ENCODE assay signal across 1 cellular context in the genomic region with DNA sequence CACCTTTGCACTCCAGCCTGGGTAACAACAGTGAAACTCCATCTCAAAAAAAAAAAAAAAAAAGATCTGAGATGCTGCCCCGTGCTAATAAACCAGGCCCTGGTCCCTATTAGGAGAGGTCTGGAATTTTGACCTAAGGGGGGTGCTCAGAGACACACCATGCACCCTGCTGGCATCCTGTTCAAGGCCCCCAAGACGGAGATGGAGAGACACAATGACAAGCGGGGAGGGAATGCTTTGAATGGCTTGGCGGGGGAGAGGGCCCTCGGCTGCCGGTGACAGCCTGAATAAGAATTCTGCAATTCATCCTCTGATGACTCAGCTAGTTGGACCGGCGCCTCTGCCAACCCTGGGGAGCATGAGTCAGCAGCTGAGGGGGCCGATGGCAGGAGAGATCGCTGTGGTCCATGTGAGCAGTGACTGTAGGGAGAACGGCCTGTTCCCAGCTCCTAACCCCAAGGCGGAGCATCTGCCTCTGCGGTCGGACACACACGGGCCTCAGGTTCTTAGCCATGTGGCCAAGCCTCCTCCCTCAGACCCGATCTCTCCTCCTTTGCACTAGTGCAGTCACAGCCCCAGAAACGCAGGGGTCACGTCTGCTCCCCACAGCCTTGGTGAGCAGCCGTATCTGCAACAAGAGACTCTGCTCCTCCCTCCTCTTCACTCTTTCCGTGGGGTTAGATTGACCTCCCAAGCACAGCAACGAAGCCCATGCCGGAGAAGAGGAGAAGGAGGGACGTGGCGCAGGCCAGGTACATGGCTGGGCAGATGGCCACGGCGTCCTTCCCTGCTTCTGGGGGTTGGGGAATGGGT.
TF ChIP-seq lines count a peak whose summit lies in the region.

No MANE protein-coding gene starts in this region.

TF ChIP-seq in HepG2, 621 proteins besides CTCF, POLR2A, EP300 and RAD21 (continued from another document and continues in another):
- TF ChIP-seq, protein P1, sequence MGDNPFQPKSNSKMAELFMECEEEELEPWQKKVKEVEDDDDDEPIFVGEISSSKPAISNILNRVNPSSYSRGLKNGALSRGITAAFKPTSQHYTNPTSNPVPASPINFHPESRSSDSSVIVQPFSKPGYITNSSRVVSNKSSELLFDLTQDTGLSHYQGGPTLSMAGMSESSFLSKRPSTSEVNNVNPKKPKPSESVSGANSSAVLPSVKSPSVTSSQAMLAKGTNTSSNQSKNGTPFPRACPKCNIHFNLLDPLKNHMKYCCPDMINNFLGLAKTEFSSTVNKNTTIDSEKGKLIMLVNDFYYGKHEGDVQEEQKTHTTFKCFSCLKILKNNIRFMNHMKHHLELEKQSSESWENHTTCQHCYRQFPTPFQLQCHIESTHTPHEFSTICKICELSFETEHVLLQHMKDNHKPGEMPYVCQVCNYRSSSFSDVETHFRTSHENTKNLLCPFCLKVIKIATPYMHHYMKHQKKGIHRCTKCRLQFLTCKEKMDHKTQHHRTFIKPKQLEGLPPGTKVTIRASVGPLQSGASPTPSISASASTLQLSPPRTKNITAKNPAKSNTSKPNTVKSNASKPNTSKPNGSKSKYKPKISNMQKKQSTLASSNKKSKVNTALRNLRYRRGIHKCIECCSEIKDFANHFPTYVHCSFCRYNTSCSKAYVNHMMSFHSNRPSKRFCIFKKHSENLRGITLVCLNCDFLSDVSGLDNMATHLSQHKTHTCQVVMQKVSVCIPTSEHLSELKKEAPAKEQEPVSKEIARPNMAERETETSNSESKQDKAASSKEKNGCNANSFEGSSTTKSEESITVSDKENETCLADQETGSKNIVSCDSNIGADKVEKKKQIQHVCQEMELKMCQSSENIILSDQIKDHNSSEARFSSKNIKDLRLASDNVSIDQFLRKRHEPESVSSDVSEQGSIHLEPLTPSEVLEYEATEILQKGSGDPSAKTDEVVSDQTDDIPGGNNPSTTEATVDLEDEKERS (CRISPR knock-in tag; IDR thresholded peaks at IDR 0.05): no peak
- TF ChIP-seq CCDC6 (CRISPR knock-in tag; IDR thresholded peaks at IDR 0.05) (0 out of 2 replicates have a peak, but pooled peaks have one; percentile 22), ZNF577 (CRISPR knock-in tag; IDR thresholded peaks at IDR 0.05; ENCODE audit: borderline replicate concordance, low read depth) (no peak), NFE2L2 (IDR thresholded peaks at IDR 0.05; ENCODE audit: low read length) (peak; percentile 98), EEA1 (CRISPR knock-in tag; IDR thresholded peaks at IDR 0.05; ENCODE audit: borderline replicate concordance) (no peak), ZNF7 (CRISPR knock-in tag; IDR thresholded peaks at IDR 0.05) (no peak), GABPA (IDR thresholded peaks at IDR 0.05; ENCODE audit: low read depth, low read length) (no peak), GABPA (CRISPR knock-in tag; IDR thresholded peaks at IDR 0.05; ENCODE audit: low read depth) (peak; percentile 44), GLI4 (CRISPR knock-in tag; IDR thresholded peaks at IDR 0.05; ENCODE audit: borderline replicate concordance) (no peak), MXD3 (CRISPR knock-in tag; IDR thresholded peaks at IDR 0.05) (peak; percentile 22; the same call in 1 of the 2 replicates), BHLHE40 (IDR thresholded peaks at IDR 0.05; ENCODE audit: low read length) (no peak), ATF6 (CRISPR knock-in tag; conservative IDR thresholded peaks at IDR 0.05) (no peak), CENPBD1 (CRISPR knock-in tag; IDR thresholded peaks at IDR 0.05; ENCODE audit: borderline replicate concordance, low read depth) (no peak), ZNF17 (CRISPR knock-in tag; IDR thresholded peaks at IDR 0.05) (no peak), HES4 (CRISPR knock-in tag; IDR thresholded peaks at IDR 0.05; ENCODE audit: borderline replicate concordance) (no peak; the same call in 1 of the 2 replicates), ZNF780A (CRISPR knock-in tag; IDR thresholded peaks at IDR 0.05) (no peak), AGO1 (IDR thresholded peaks at IDR 0.05; ENCODE audit: low read depth, low read length, poor library complexity, severe bottlenecking) (no peak), NCOA1 (CRISPR knock-in tag; IDR thresholded peaks at IDR 0.05) (no peak), FOSL2 (CRISPR knock-in tag; IDR thresholded peaks at IDR 0.05) (peak; percentile 97), HMGA1 (CRISPR knock-in tag; conservative IDR thresholded peaks at IDR 0.05) (no peak), ZBTB37 (CRISPR knock-in tag; IDR thresholded peaks at IDR 0.05) (no peak), SRSF4 (IDR thresholded peaks at IDR 0.05; ENCODE audit: low read depth, low read length, poor library complexity, severe bottlenecking) (no peak), ZBTB33 (CRISPR knock-in tag; IDR thresholded peaks at IDR 0.05) (no peak), SNAI1 (CRISPR knock-in tag; IDR thresholded peaks at IDR 0.05; ENCODE audit: borderline replicate concordance) (no peak), DNMT3B (CRISPR knock-in tag; conservative IDR thresholded peaks at IDR 0.05) (peak; percentile 82; the same call in 1 of the 2 replicates), ZNF670 (CRISPR knock-in tag; IDR thresholded peaks at IDR 0.05; ENCODE audit: borderline replicate concordance) (no peak), ZNF747 (CRISPR knock-in tag; IDR thresholded peaks at IDR 0.05; ENCODE audit: borderline replicate concordance) (no peak), NFE2L1 (CRISPR knock-in tag; IDR thresholded peaks at IDR 0.05; ENCODE audit: borderline replicate concordance) (peak; percentile 96), KDM2A (CRISPR knock-in tag; IDR thresholded peaks at IDR 0.05; ENCODE audit: borderline replicate concordance, low read depth) (peak; percentile 70), ZSCAN12 (CRISPR knock-in tag; IDR thresholded peaks at IDR 0.05) (no peak), PPARG (CRISPR knock-in tag; conservative IDR thresholded peaks at IDR 0.05) (0 out of 2 replicates have a peak, but pooled peaks have one; percentile 47), ZNF513 (CRISPR knock-in tag; conservative IDR thresholded peaks at IDR 0.05) (no peak), HNRNPUL1 (IDR thresholded peaks at IDR 0.05; ENCODE audit: low read depth, low read length) (no peak), ZNF816 (CRISPR knock-in tag; IDR thresholded peaks at IDR 0.05; ENCODE audit: borderline replicate concordance) (no peak), ZNF547 (CRISPR knock-in tag; IDR thresholded peaks at IDR 0.05) (0 out of 2 replicates have a peak, but pooled peaks have one; percentile 9), NR2F6 (IDR thresholded peaks at IDR 0.05) (peak; percentile 49), NR2F6 (CRISPR knock-in tag; IDR thresholded peaks at IDR 0.05) (peak; percentile 70), EHMT2 (IDR thresholded peaks at IDR 0.05; ENCODE audit: borderline replicate concordance, low read depth, low read length) (no peak), RBAK (CRISPR knock-in tag; IDR thresholded peaks at IDR 0.05) (no peak), ZNF441 (CRISPR knock-in tag; IDR thresholded peaks at IDR 0.05; ENCODE audit: borderline replicate concordance) (peak; percentile 65; the same call in 1 of the 2 replicates)
- TF ChIP-seq, protein P2, sequence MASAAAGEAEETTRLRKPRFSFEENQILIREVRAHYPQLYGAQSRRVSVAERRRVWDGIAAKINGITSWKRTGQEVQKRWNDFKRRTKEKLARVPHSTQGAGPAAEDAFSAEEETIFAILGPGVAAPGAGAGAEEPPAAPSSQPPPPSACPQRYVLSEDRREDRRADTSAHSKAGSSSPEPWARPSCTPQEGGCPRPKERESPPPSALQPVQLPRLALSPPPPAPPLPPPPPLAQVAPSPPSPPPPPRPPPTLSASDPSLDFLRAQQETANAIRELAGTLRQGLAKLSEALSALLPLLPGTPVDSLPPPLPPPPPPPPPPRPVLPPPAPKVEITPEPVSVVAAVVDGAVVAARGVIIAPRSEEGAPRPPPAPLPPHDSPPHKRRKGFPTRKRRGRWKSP (CRISPR knock-in tag; IDR thresholded peaks at IDR 0.05): 0 out of 2 replicates have a peak, but pooled peaks have one; percentile 51
- TF ChIP-seq, protein P3, sequence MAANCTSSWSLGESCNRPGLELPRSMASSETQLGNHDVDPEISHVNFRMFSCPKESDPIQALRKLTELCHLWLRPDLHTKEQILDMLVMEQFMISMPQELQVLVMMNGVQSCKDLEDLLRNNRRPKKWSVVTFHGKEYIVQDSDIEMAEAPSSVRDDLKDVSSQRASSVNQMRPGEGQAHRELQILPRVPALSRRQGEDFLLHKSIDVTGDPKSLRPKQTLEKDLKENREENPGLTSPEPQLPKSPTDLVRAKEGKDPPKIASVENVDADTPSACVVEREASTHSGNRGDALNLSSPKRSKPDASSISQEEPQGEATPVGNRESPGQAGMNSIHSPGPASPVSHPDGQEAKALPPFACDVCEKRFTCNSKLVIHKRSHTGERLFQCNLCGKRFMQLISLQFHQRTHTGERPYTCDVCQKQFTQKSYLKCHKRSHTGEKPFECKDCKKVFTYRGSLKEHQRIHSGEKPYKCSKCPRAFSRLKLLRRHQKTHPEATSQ (CRISPR knock-in tag; IDR thresholded peaks at IDR 0.05; ENCODE audit: borderline replicate concordance): no peak
